ENCODE assay signal across 17 cellular contexts in the genomic region with DNA sequence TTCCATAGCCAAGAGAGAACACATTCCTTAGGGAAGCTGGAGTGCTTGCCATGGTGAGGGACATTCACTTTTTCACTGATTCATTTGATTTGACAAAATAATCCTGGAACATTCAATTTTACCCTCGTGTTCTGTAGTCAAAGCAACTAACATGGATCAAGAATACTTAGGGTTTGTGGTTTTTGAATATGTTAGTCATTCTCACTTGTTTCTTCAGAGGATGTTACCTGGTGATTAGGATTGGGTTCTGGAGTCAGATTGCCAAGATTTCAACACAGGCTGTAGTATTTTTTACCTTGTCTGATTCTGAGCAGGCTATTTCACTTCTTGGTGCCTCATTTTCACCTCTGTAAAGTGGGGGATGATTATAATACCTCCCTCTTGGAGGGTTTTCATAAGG.
"Had no signal": no experiment of that assay in that cellular context is flagged by ENCODE, and none has a peak within 500 bp of the region (broad histone marks: within the 10 kb centered on the region; RNA-seq: fewer than 3 reads in every experiment).

No MANE protein-coding gene starts in this region.

- H3K4me3 ChIP-seq: heart left ventricle, ovary, thyroid gland had no signal

- DNase-seq: activated CD4-positive, alpha-beta memory T cell treated with anti-CD3 and anti-CD28 coated beads, Interleukin-2, amount 10 ng/mL, durations not matched to agents 7 days and 5 days; activated CD4-positive, alpha-beta T cell treated with anti-CD3 and anti-CD28 coated beads for 48 hours; activated CD4-positive, CD25-positive, alpha-beta regulatory T cell; activated naive CD4-positive, alpha-beta T cell treated with Interleukin-2 at 50 U/mL for 16 hours; activated naive CD8-positive, alpha-beta T cell treated with anti-CD3 and anti-CD28 coated beads, Interleukin-2, amount 10 ng/mL, durations not matched to agents 7 days and 5 days; activated T-cell treated with anti-CD3 and anti-CD28 coated beads, Interleukin-2, amount 50 U/mL, for 1 hour; endodermal cell; heart left ventricle; left ventricle myocardium superior; mesenchymal stem cell; naive thymus-derived CD8-positive, alpha-beta T cell; ovary; stimulated activated naive CD4-positive, alpha-beta T cell; T-helper 1 cell; T-helper 9 cell; thyroid gland had no signal

- ATAC-seq: activated T-helper 17 cell treated with anti-CD3 and anti-CD28 coated beads, Interleukin-2, amount 50 U/mL, for 72 hours; heart left ventricle; left ventricle myocardium superior; naive thymus-derived CD8-positive, alpha-beta T cell had no signal
